ENCODE assay signal across 18 cellular contexts in genomic region chr11:115544422-115544821, GRCh38.
"Had no signal": no experiment of that assay in that cellular context is flagged by ENCODE, and none has a peak within 500 bp of the region (broad histone marks: within the 10 kb centered on the region; RNA-seq: fewer than 3 reads in every experiment).

No MANE protein-coding gene starts in this region.

- ATAC-seq: activated CD8-positive, alpha-beta T cell treated with anti-CD3 and anti-CD28 coated beads for 36 hours; activated T-cell treated with anti-CD3 and anti-CD28 coated beads, Interleukin-2, amount 50 U/mL, for 4 hours; esophagus mucosa; natural killer cell; stimulated activated naive B cell treated with anti-CD40 and anti-IgM and Interleukin-4, amounts not matched to agents 10 μg/mL and 1 μg/mL and 100 μg/mL, for 72 hours; WTC11 had no signal

- DNase-seq: activated CD4-positive, alpha-beta T cell treated with anti-CD3 and anti-CD28 coated beads for 4 hours; activated CD8-positive, alpha-beta T cell treated with anti-CD3 and anti-CD28 coated beads for 36 hours; activated effector memory CD4-positive, alpha-beta T cell treated with anti-CD3 and anti-CD28 coated beads, Interleukin-2, amount 50 U/mL, for 16 hours; activated T-cell treated with anti-CD3 and anti-CD28 coated beads, Interleukin-2, amount 50 U/mL, for 4 hours; adrenal gland; colonic mucosa; hippocampal formation; mesendoderm; natural killer cell; posterior cingulate gyrus; retina; stimulated activated CD4-positive, alpha-beta T cell treated with anti-CD3 and anti-CD28 coated beads, Interleukin-15, amount 100 ng/mL, for 24 hours; stimulated activated CD4-positive, alpha-beta T cell treated with anti-CD3 and anti-CD28 coated beads, Interleukin-4, amount 100 ng/mL, for 1 hour; stimulated activated naive B cell treated with anti-CD40 and anti-IgM and Interleukin-4, amounts not matched to agents 10 μg/mL and 1 μg/mL and 100 μg/mL, for 72 hours; transverse colon had no signal

- FAIRE-seq: TTC549 had no signal
